9 cellular contexts compared by ENCODE assay signal in genomic region chr15:52093539-52094502, GRCh38. TPM values are rescaled to one million over a fixed set of nuclear protein-coding genes. Genes with fewer than 3 reads are reported as not detected.
DNase-seq lines count a peak whose midpoint lies in the region; ATAC-seq and TF ChIP-seq lines count a peak whose summit lies in the region.
"Had no signal": no experiment of that assay in that cellular context is flagged by ENCODE, and none has a peak within 500 bp of the region (broad histone marks: within the 10 kb centered on the region; RNA-seq: fewer than 3 reads in every experiment).

No MANE protein-coding gene starts in this region.

- H3K27ac ChIP-seq in heart right ventricle (peak overlapping the region in 1 of 10 donors; percentile 22), suprapubic skin (peak overlapping the region; percentile 92)

- no peak for TF ChIP-seq EP300 in suprapubic skin (IDR thresholded peaks at IDR 0.05)

- WGBS in heart right ventricle, 2 donors: 56 to 66% methylated on average over 12 of the region's 12 CpGs
- WGBS in suprapubic skin: 16% methylated on average over 11 of the region's 12 CpGs

- intact Hi-C loops in heart right ventricle (cut with DNase I): no loop called here

- H3K4me1 ChIP-seq in heart right ventricle: peaks cover 0 to 43% (median 13%) of the 10 kb centered on the region in 9 donors
- peaks cover 37% of the 10 kb centered on the region for H3K4me1 ChIP-seq in suprapubic skin

- no peak overlapping the region for H3K4me3 ChIP-seq in heart right ventricle
- no peak overlapping the region for H3K4me3 ChIP-seq in suprapubic skin

- DNase-seq in HT-29 (ENCODE audit: low spot score) (peak; percentile 82), UCSD-AML1 (lab: John Stamatoyannopoulos, UW; ENCODE audit: unreplicated experiment) (peak; percentile 21), heart right ventricle (peak in 1 of 2 donors; percentile 21), suprapubic skin (ENCODE audit: low spot score in 2 of 2) (peak; percentile 88 to 92), superior temporal gyrus (ENCODE audit: extremely low spot score) (no peak), NCI-H774 (lab: John Stamatoyannopoulos, UW) (no peak)
- DNase-seq in stimulated activated CD4-positive, alpha-beta T cell treated with anti-CD3 and anti-CD28 coated beads, Interleukin-4, amount 100 ng/mL, for 1 hour: no peak
- DNase-seq: activated naive CD4-positive, alpha-beta T cell treated with Interleukin-2 at 50 U/mL for 16 hours had no signal

- peaks cover 0 to 17% (median 8%) of the 10 kb centered on the region in 11 donors for H3K9me3 ChIP-seq in heart right ventricle
- H3K9me3 ChIP-seq in suprapubic skin: no peaks in the 10 kb centered on the region

- TF ChIP-seq POLR2A in suprapubic skin (IDR thresholded peaks at IDR 0.05): no peak

- ATAC-seq in heart right ventricle (peak; percentile 26 to 74 (median 61)), HG02970 (IDR thresholded peaks at IDR 0.05; ENCODE audit: low FRiP score, unreplicated experiment) (no peak)

- H3K27me3 ChIP-seq in heart right ventricle (no peaks in the 10 kb centered on the region), suprapubic skin (no peaks in the 10 kb centered on the region)

- H3K36me3 ChIP-seq in heart right ventricle: no peaks in the 10 kb centered on the region
- H3K36me3 ChIP-seq in suprapubic skin: no peaks in the 10 kb centered on the region

- TF ChIP-seq CTCF in heart right ventricle (IDR thresholded peaks at IDR 0.05) (no peak), suprapubic skin (IDR thresholded peaks at IDR 0.05) (no peak)

RNA-seq across cellular contexts. Expression of gene BCL2L10, which starts 18.8 kb away (rescaled TPM):
- total RNA-seq in HT-29 (2014; rRNA removed; shearing (Covaris generic)): 1.3 and 1.5 TPM in 2 replicates
- not detected for total RNA-seq in heart right ventricle
- under 1 TPM in 1 of 2 donors, not detected in 1; 0.04 TPM for polyA plus RNA-seq in heart right ventricle
- 10 to 100 TPM in 3 of 4 donors, 1 to 10 TPM in 1; 9.3 to 18.1 (median 15.1) TPM for total RNA-seq in suprapubic skin

Comparison
In these comparisons a context has a peak if more than half of its experiments do, and no peak if none do; other contexts are left out.
1. DNase-seq: peak in HT-29 (single experiment), UCSD-AML1 (single experiment) and suprapubic skin (2 of 2); none in superior temporal gyrus (single experiment), NCI-H774 (single experiment) and stimulated activated CD4-positive, alpha-beta T cell treated with anti-CD3 and anti-CD28 coated beads, Interleukin-4, amount 100 ng/mL, for 1 hour (single experiment).